ENCODE assay signal across 5 cellular contexts in genomic region chr6:4090043-4090442, GRCh38. TPM values are rescaled to one million over a fixed set of nuclear protein-coding genes. Genes with fewer than 3 reads are reported as not detected.
"Had no signal": no experiment of that assay in that cellular context is flagged by ENCODE, and none has a peak within 500 bp of the region (broad histone marks: within the 10 kb centered on the region; RNA-seq: fewer than 3 reads in every experiment).

No MANE protein-coding gene starts in this region.

RNA-seq across cellular contexts. Expression of gene FAM217A, which starts 11.1 kb away (rescaled TPM):
- total RNA-seq: HT-29, HT1080, IMR-90, K562 had no signal
- polyA plus RNA-seq: IgD-negative memory B cell, IMR-90, K562 had no signal
